In the genomic region with DNA sequence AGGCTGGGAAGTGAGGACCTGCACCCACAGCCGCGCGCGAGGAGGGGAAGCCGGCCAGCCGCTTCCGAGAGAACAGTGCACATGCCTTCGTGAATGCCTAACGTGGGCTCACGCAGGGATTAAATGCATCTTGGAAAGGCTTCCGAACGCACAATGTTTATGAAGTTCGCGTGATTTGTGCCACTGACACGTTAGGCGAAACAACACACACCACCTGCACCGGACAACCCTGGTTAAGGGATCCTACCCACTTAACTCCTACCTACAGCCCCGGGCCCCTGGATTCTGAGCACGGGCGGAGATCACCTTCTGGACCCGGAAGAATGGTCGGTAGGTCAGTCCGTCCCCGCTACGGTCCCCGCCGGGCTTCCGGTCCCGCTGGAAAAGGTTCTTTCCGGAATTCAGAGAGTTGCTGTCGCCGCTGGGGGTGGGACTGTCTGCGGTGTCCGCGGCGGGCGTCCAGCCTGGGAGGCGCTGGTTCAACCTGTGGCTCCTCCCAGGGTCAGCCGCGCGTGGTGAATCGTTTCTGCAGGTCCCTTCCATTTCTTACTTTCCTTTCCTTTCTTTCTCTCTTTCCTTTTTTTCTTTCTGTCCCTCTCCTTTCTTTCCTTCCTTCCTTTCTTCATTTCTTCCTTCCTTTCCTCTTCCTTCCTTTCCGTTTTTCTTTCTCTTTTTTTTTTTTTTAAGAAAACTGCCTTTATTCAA, we compare ENCODE assay signal across 1 cellular context.
TF ChIP-seq lines count a peak whose summit lies in the region.

Gene MTIF2, minus strand, starts transcription at position 325 of the 705 bp plus-strand sequence. CDS start 5,373 bp downstream, outside the sequence.

TF ChIP-seq in HepG2, 621 proteins besides CTCF, POLR2A, EP300 and RAD21 (continued from another document and continues in another):
- TF ChIP-seq, protein P1, sequence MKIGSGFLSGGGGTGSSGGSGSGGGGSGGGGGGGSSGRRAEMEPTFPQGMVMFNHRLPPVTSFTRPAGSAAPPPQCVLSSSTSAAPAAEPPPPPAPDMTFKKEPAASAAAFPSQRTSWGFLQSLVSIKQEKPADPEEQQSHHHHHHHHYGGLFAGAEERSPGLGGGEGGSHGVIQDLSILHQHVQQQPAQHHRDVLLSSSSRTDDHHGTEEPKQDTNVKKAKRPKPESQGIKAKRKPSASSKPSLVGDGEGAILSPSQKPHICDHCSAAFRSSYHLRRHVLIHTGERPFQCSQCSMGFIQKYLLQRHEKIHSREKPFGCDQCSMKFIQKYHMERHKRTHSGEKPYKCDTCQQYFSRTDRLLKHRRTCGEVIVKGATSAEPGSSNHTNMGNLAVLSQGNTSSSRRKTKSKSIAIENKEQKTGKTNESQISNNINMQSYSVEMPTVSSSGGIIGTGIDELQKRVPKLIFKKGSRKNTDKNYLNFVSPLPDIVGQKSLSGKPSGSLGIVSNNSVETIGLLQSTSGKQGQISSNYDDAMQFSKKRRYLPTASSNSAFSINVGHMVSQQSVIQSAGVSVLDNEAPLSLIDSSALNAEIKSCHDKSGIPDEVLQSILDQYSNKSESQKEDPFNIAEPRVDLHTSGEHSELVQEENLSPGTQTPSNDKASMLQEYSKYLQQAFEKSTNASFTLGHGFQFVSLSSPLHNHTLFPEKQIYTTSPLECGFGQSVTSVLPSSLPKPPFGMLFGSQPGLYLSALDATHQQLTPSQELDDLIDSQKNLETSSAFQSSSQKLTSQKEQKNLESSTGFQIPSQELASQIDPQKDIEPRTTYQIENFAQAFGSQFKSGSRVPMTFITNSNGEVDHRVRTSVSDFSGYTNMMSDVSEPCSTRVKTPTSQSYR (CRISPR knock-in tag; IDR thresholded peaks at IDR 0.05; ENCODE audit: borderline replicate concordance): peak; percentile 80; the same call in 1 of the 2 replicates
- peak; percentile 96 for TF ChIP-seq ZNF124 (CRISPR knock-in tag; IDR thresholded peaks at IDR 0.05)
- TF ChIP-seq ZNF570 (CRISPR knock-in tag; IDR thresholded peaks at IDR 0.05; ENCODE audit: borderline replicate concordance): 0 out of 2 replicates have a peak, but pooled peaks have one; percentile 73
- TF ChIP-seq HES4 (CRISPR knock-in tag; IDR thresholded peaks at IDR 0.05; ENCODE audit: borderline replicate concordance): peak; percentile 77
- peak; percentile 96 for TF ChIP-seq SALL2 (CRISPR knock-in tag; IDR thresholded peaks at IDR 0.05)
- peak; percentile 85 for TF ChIP-seq ZBTB20 (CRISPR knock-in tag; IDR thresholded peaks at IDR 0.05; ENCODE audit: borderline replicate concordance, low read depth)
- TF ChIP-seq HNRNPL (IDR thresholded peaks at IDR 0.05; ENCODE audit: low read depth, low read length): peak; percentile 84; the same call in 1 of the 2 replicates
- TF ChIP-seq ZNF841 (CRISPR knock-in tag; IDR thresholded peaks at IDR 0.05; ENCODE audit: borderline replicate concordance): no peak
- TF ChIP-seq ZNF670 (CRISPR knock-in tag; IDR thresholded peaks at IDR 0.05; ENCODE audit: borderline replicate concordance): no peak
- TF ChIP-seq HDAC6 (IDR thresholded peaks at IDR 0.05; ENCODE audit: low read depth, low read length): no peak
- TF ChIP-seq EED (CRISPR knock-in tag; IDR thresholded peaks at IDR 0.05): peak; percentile 98
- TF ChIP-seq ZNF780A (CRISPR knock-in tag; IDR thresholded peaks at IDR 0.05): no peak
- TF ChIP-seq ZNF441 (CRISPR knock-in tag; IDR thresholded peaks at IDR 0.05; ENCODE audit: borderline replicate concordance): peak; percentile 91
- TF ChIP-seq, protein P2, sequence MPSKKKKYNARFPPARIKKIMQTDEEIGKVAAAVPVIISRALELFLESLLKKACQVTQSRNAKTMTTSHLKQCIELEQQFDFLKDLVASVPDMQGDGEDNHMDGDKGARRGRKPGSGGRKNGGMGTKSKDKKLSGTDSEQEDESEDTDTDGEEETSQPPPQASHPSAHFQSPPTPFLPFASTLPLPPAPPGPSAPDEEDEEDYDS (CRISPR knock-in tag; IDR thresholded peaks at IDR 0.05): peak; percentile 82
- peak; percentile 95 for TF ChIP-seq CENPT (CRISPR knock-in tag; IDR thresholded peaks at IDR 0.05; ENCODE audit: low read depth)
- peak; percentile 88; the same call in 1 of the 2 replicates for TF ChIP-seq GLMP (CRISPR knock-in tag; IDR thresholded peaks at IDR 0.05; ENCODE audit: borderline replicate concordance)
- TF ChIP-seq, protein P3, sequence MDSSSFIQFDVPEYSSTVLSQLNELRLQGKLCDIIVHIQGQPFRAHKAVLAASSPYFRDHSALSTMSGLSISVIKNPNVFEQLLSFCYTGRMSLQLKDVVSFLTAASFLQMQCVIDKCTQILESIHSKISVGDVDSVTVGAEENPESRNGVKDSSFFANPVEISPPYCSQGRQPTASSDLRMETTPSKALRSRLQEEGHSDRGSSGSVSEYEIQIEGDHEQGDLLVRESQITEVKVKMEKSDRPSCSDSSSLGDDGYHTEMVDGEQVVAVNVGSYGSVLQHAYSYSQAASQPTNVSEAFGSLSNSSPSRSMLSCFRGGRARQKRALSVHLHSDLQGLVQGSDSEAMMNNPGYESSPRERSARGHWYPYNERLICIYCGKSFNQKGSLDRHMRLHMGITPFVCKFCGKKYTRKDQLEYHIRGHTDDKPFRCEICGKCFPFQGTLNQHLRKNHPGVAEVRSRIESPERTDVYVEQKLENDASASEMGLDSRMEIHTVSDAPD (CRISPR knock-in tag; IDR thresholded peaks at IDR 0.05): peak; percentile 92
- peak; percentile 93 for TF ChIP-seq TRAFD1 (CRISPR knock-in tag; IDR thresholded peaks at IDR 0.05; ENCODE audit: borderline replicate concordance)
- TF ChIP-seq BRF2 (CRISPR knock-in tag; IDR thresholded peaks at IDR 0.05): peak; percentile 97
- TF ChIP-seq RFX5 (IDR thresholded peaks at IDR 0.05; ENCODE audit: low read depth, low read length): peak; percentile 23; the same call in 1 of the 2 replicates
- peak; percentile 65; the same call in 1 of the 2 replicates for TF ChIP-seq ZNF263 (CRISPR knock-in tag; IDR thresholded peaks at IDR 0.05)
- TF ChIP-seq ATF5 (CRISPR knock-in tag; IDR thresholded peaks at IDR 0.05; ENCODE audit: low read depth): 0 out of 2 replicates have a peak, but pooled peaks have one; percentile 80
- peak; percentile 89 for TF ChIP-seq RBFOX2 (IDR thresholded peaks at IDR 0.05; ENCODE audit: low read depth, low read length)
- TF ChIP-seq NRL (CRISPR knock-in tag; IDR thresholded peaks at IDR 0.05; ENCODE audit: borderline replicate concordance): peak; percentile 99
- TF ChIP-seq, protein P4, sequence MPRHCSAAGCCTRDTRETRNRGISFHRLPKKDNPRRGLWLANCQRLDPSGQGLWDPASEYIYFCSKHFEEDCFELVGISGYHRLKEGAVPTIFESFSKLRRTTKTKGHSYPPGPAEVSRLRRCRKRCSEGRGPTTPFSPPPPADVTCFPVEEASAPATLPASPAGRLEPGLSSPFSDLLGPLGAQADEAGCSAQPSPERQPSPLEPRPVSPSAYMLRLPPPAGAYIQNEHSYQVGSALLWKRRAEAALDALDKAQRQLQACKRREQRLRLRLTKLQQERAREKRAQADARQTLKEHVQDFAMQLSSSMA (CRISPR knock-in tag; IDR thresholded peaks at IDR 0.05): peak; percentile 98
- TF ChIP-seq, protein P5, sequence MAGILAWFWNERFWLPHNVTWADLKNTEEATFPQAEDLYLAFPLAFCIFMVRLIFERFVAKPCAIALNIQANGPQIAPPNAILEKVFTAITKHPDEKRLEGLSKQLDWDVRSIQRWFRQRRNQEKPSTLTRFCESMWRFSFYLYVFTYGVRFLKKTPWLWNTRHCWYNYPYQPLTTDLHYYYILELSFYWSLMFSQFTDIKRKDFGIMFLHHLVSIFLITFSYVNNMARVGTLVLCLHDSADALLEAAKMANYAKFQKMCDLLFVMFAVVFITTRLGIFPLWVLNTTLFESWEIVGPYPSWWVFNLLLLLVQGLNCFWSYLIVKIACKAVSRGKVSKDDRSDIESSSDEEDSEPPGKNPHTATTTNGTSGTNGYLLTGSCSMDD (CRISPR knock-in tag; IDR thresholded peaks at IDR 0.05): no peak
- TF ChIP-seq E2F5 (CRISPR knock-in tag; conservative IDR thresholded peaks at IDR 0.05): peak; percentile 59; the same call in 1 of the 2 replicates
- TF ChIP-seq, protein P6, sequence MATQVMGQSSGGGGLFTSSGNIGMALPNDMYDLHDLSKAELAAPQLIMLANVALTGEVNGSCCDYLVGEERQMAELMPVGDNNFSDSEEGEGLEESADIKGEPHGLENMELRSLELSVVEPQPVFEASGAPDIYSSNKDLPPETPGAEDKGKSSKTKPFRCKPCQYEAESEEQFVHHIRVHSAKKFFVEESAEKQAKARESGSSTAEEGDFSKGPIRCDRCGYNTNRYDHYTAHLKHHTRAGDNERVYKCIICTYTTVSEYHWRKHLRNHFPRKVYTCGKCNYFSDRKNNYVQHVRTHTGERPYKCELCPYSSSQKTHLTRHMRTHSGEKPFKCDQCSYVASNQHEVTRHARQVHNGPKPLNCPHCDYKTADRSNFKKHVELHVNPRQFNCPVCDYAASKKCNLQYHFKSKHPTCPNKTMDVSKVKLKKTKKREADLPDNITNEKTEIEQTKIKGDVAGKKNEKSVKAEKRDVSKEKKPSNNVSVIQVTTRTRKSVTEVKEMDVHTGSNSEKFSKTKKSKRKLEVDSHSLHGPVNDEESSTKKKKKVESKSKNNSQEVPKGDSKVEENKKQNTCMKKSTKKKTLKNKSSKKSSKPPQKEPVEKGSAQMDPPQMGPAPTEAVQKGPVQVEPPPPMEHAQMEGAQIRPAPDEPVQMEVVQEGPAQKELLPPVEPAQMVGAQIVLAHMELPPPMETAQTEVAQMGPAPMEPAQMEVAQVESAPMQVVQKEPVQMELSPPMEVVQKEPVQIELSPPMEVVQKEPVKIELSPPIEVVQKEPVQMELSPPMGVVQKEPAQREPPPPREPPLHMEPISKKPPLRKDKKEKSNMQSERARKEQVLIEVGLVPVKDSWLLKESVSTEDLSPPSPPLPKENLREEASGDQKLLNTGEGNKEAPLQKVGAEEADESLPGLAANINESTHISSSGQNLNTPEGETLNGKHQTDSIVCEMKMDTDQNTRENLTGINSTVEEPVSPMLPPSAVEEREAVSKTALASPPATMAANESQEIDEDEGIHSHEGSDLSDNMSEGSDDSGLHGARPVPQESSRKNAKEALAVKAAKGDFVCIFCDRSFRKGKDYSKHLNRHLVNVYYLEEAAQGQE (IDR thresholded peaks at IDR 0.05; ENCODE audit: borderline replicate concordance in 1 of 2, low read depth in 1 of 2, low read length in 2 of 2): peak in 1 of 2 experiments; percentile 80; a peak in 1 of 4 replicates
- TF ChIP-seq NFKBIZ (CRISPR knock-in tag; IDR thresholded peaks at IDR 0.05): peak; percentile 97
- TF ChIP-seq HMGA1 (CRISPR knock-in tag; conservative IDR thresholded peaks at IDR 0.05): no peak
- TF ChIP-seq ZNF850 (CRISPR knock-in tag; conservative IDR thresholded peaks at IDR 0.05): no peak
- TF ChIP-seq ZNF883 (CRISPR knock-in tag; IDR thresholded peaks at IDR 0.05; ENCODE audit: not compliant biosample characterization): peak; percentile 89
- TF ChIP-seq ZKSCAN5 (CRISPR knock-in tag; IDR thresholded peaks at IDR 0.05): no peak
- TF ChIP-seq ZFP36 (IDR thresholded peaks at IDR 0.05; ENCODE audit: borderline replicate concordance, low read depth, low read length, partially characterized antibody): no peak
- no peak for TF ChIP-seq CEBPB (IDR thresholded peaks at IDR 0.05; ENCODE audit: borderline replicate concordance, low read depth, low read length)
- peak; percentile 82 for TF ChIP-seq BCL6 (CRISPR knock-in tag; IDR thresholded peaks at IDR 0.05)
- peak; percentile 99 for TF ChIP-seq ELF3 (CRISPR knock-in tag; IDR thresholded peaks at IDR 0.05)
- TF ChIP-seq ARNTL (CRISPR knock-in tag; IDR thresholded peaks at IDR 0.05): peak; percentile 84
- TF ChIP-seq ZC3H13 (CRISPR knock-in tag; IDR thresholded peaks at IDR 0.05): peak; percentile 83
